Comparison of ENCODE assay signal across 10 cellular contexts in genomic region chr9:22469928-22470544, GRCh38. TPM values are rescaled to one million over a fixed set of nuclear protein-coding genes. Genes with fewer than 3 reads are reported as not detected.
DNase-seq lines count a peak whose midpoint lies in the region; ATAC-seq and TF ChIP-seq lines count a peak whose summit lies in the region.
"Had no signal": no experiment of that assay in that cellular context is flagged by ENCODE, and none has a peak within 500 bp of the region (broad histone marks: within the 10 kb centered on the region; RNA-seq: fewer than 3 reads in every experiment).

No MANE protein-coding gene starts in this region.

- H3K27ac Mint-ChIP-seq in immature natural killer cell, result no peak overlapping the region
- H3K27ac Mint-ChIP-seq: naive B cell had no signal

- no peaks in the 10 kb centered on the region for H3K36me3 ChIP-seq in OCI-LY3 (replicated peaks; ENCODE audit: low read depth, low read length)
- no peaks in the 10 kb centered on the region for H3K36me3 ChIP-seq in psoas muscle (ENCODE audit: insufficient read depth in 1 of 2, low read depth in 1 of 2)

- in situ Hi-C loops in GM13976 (cut with MboI; ENCODE audit: low sequenced_read_pairs, unreplicated experiment), result loop anchor here (25.0 kb wide), 2 partner anchors 108 to 658 kb away; partner anchors contain the start of gene MTAP

- H3K27me3 ChIP-seq in OCI-LY3 (ENCODE audit: low read depth, low read length), result no peaks in the 10 kb centered on the region
- no peaks in the 10 kb centered on the region for H3K27me3 ChIP-seq in psoas muscle (ENCODE audit: insufficient read depth in 3 of 3, low read length in 2 of 3)

- H3K27ac ChIP-seq in OCI-LY3 (ENCODE audit: low read length), result no peak overlapping the region
- no peak overlapping the region for H3K27ac ChIP-seq in psoas muscle

- 3 to 8% (median 3%) methylated on average over 8 of the region's 8 CpGs for WGBS in psoas muscle, 3 donors

- no peaks in the 10 kb centered on the region for H4K20me1 ChIP-seq in OCI-LY3 (ENCODE audit: insufficient read depth, low read length)

- no peaks in the 10 kb centered on the region for H3K36me3 Mint-ChIP-seq in immature natural killer cell
- H3K36me3 Mint-ChIP-seq: naive B cell had no signal

- H2AFZ ChIP-seq in OCI-LY3 (ENCODE audit: low read depth, low read length), result no peak overlapping the region

- peak; percentile 85 for TF ChIP-seq CTCF in OCI-LY3 (IDR thresholded peaks at IDR 0.05; ENCODE audit: low read depth, low read length)
- TF ChIP-seq CTCF in psoas muscle (IDR thresholded peaks at IDR 0.05), result peak; percentile 68
- no peak for TF ChIP-seq CTCF in GM13976 (IDR thresholded peaks at IDR 0.05; ENCODE audit: borderline replicate concordance, control extremely low read depth, extremely low read depth, insufficient read depth, missing control alignments)

- DNase-seq in DMS153 (lab: John Stamatoyannopoulos, UW) (peak; percentile 52), fibroblast of gingiva (ENCODE audit: low read depth) (peak; percentile 4), psoas muscle (no peak), GM13976 (ENCODE audit: low spot score) (no peak), immature natural killer cell (no peak)
- DNase-seq: naive B cell had no signal

- H3K4me3 Mint-ChIP-seq in immature natural killer cell, result no peak overlapping the region
- H3K4me3 Mint-ChIP-seq: naive B cell had no signal

- H3K9me3 Mint-ChIP-seq in immature natural killer cell, result peaks cover 0 to 3% (median 0%) of the 10 kb centered on the region in 6 donors
- H3K9me3 Mint-ChIP-seq: naive B cell had no signal

- H3K4me1 ChIP-seq in OCI-LY3 (ENCODE audit: low read length), result no peaks in the 10 kb centered on the region
- no peaks in the 10 kb centered on the region for H3K4me1 ChIP-seq in psoas muscle

- H3K9me3 ChIP-seq in OCI-LY3 (ENCODE audit: insufficient read depth, low read length), result no peaks in the 10 kb centered on the region
- H3K9me3 ChIP-seq in psoas muscle, result no peaks in the 10 kb centered on the region

- no peak overlapping the region for H3K4me2 ChIP-seq in OCI-LY3 (ENCODE audit: low read length)

- peak; percentile 90 for ATAC-seq in GM19455 (IDR thresholded peaks at IDR 0.05; ENCODE audit: unreplicated experiment)
- ATAC-seq in HG03565 (IDR thresholded peaks at IDR 0.05; ENCODE audit: unreplicated experiment), result peak; percentile 88
- peak in 3 of 4 donors; percentile 63 to 76 (median 73) for ATAC-seq in psoas muscle

- no peaks in the 10 kb centered on the region for H3K27me3 Mint-ChIP-seq in immature natural killer cell (ENCODE audit: low read depth in 3 of 3)

- no peak overlapping the region for H3K9ac ChIP-seq in OCI-LY3 (ENCODE audit: low read length)

- H3K4me3 ChIP-seq in OCI-LY3 (ENCODE audit: low read length) (no peak overlapping the region), psoas muscle (no peak overlapping the region)

- no peaks in the 10 kb centered on the region for H3K4me1 Mint-ChIP-seq in immature natural killer cell
- H3K4me1 Mint-ChIP-seq: naive B cell had no signal

- H3K79me2 ChIP-seq in OCI-LY3 (ENCODE audit: low read length), result no peaks in the 10 kb centered on the region

- intact Hi-C loops in psoas muscle (cut with DNase I), result no loop called here

RNA-seq across cellular contexts. Expression of gene DMRTA1, which starts 23.4 kb away (rescaled TPM):
- total RNA-seq in psoas muscle, result under 1 TPM; 0.20 to 0.67 (median 0.47) TPM
- polyA plus RNA-seq in psoas muscle, result under 1 TPM; 0.09 to 0.51 (median 0.21) TPM
- not detected for polyA plus RNA-seq in immature natural killer cell
- total RNA-seq: T-helper 1 cell treated with Interleukin-12 subunit alpha and Interleukin-12 subunit beta and Interleukin-4 antibody, amounts not matched to agents 30 ng/mL and 1 ng/mL, for 36 hours had no signal

Comparison
In these comparisons a context has a peak if more than half of its experiments do, and no peak if none do; other contexts are left out.
1. DNase-seq: peak in DMS153 (single experiment) and fibroblast of gingiva (single experiment); none in psoas muscle (0 of 2), GM13976 (single experiment) and immature natural killer cell (0 of 3).
2. Peak in every context shown above with its lines, with median percentiles within 50 percentile points of each other: ATAC-seq.